8 cellular contexts compared by ENCODE assay signal in genomic region chr3:56323986-56324420, GRCh38.
DNase-seq lines count a peak whose midpoint lies in the region; ATAC-seq and TF ChIP-seq lines count a peak whose summit lies in the region.

No MANE protein-coding gene starts in this region.

- ATAC-seq in GM21423 (IDR thresholded peaks at IDR 0.05; ENCODE audit: unreplicated experiment) (no peak), HG03025 (IDR thresholded peaks at IDR 0.05; ENCODE audit: low FRiP score, unreplicated experiment) (no peak)

- DNase-seq in HCEC 1CT = peak; percentile 48
- peak; percentile 67 to 71 for DNase-seq in SJSA1 (ENCODE audit: low read depth in 1 of 2, low spot score in 2 of 2)
- peak; percentile 91 for DNase-seq in fibroblast of pulmonary artery (ENCODE audit: low read depth)
- DNase-seq in retinal pigment epithelial cell (ENCODE audit: low read depth) = peak; percentile 94
- no peak for DNase-seq in NCI-H1092 (lab: John Stamatoyannopoulos, UW)
- DNase-seq in activated naive CD4-positive, alpha-beta T cell treated with Interleukin-2 at 50 U/mL for 16 hours = no peak

- no peaks in the 10 kb centered on the region for H3K9me3 ChIP-seq in SJSA1 (replicated peaks)

- H3K27me3 ChIP-seq in SJSA1 (replicated peaks) = no peaks in the 10 kb centered on the region

- TF ChIP-seq CTCF in fibroblast of pulmonary artery (IDR thresholded peaks at IDR 0.05; ENCODE audit: low read length, missing control alignments) (no peak), retinal pigment epithelial cell (conservative IDR thresholded peaks at IDR 0.05; ENCODE audit: low read depth, low read length) (no peak)

- no peak overlapping the region for H3K27ac ChIP-seq in SJSA1

- peaks cover 11% of the 10 kb centered on the region for H3K4me1 ChIP-seq in SJSA1 (replicated peaks)

- H3K4me3 ChIP-seq in SJSA1 (no peak overlapping the region), fibroblast of pulmonary artery (replicated peaks; ENCODE audit: low read depth, low read length) (no peak overlapping the region), retinal pigment epithelial cell (ENCODE audit: low read length) (no peak overlapping the region)

- H3K36me3 ChIP-seq in SJSA1 = no peaks in the 10 kb centered on the region

Comparison
In these comparisons a context has a peak if more than half of its experiments do, and no peak if none do; other contexts are left out.
1. DNase-seq: peak in HCEC 1CT (single experiment), SJSA1 (2 of 2), fibroblast of pulmonary artery (single experiment) and retinal pigment epithelial cell (single experiment); none in NCI-H1092 (single experiment) and activated naive CD4-positive, alpha-beta T cell treated with Interleukin-2 at 50 U/mL for 16 hours (single experiment).